In the genomic region with DNA sequence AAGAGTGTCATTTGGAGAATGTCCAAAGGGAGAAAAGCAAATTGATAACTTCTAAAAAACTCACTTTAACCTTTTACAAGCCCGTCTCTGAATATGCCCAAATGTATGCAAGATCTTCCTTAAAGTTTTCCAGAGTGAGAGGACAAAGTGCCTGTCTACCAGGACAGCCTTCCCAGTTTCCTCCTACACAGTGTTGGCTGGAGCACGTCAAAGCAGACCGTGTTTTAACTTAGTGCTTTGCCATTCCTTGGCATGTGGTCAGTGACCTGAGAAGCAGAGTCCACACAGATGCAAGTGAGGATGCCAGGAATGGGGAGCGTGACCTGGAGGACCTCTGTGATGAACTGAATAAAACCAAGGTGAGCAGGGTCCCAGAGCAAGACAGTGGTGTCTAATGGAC, we compare ENCODE assay signal across 12 cellular contexts.
DNase-seq lines count a peak whose midpoint lies in the region; ATAC-seq and TF ChIP-seq lines count a peak whose summit lies in the region.
"Had no signal": no experiment of that assay in that cellular context is flagged by ENCODE, and none has a peak within 500 bp of the region (broad histone marks: within the 10 kb centered on the region; RNA-seq: fewer than 3 reads in every experiment).

No MANE protein-coding gene starts in this region.

- no peaks in the 10 kb centered on the region for H3K27me3 Mint-ChIP-seq in chondrocyte (ENCODE audit: low read depth)
- no peaks in the 10 kb centered on the region for H3K27me3 Mint-ChIP-seq in activated CD8-positive, alpha-beta T cell treated with anti-CD3 and anti-CD28 coated beads, Interleukin-2, amount 10 ng/mL, durations not matched to agents 7 days and 5 days (ENCODE audit: low read depth)

- peaks cover 1% of the 10 kb centered on the region for H3K36me3 Mint-ChIP-seq in chondrocyte (ENCODE audit: low read depth)
- H3K36me3 Mint-ChIP-seq in activated CD8-positive, alpha-beta T cell treated with anti-CD3 and anti-CD28 coated beads, Interleukin-2, amount 10 ng/mL, durations not matched to agents 7 days and 5 days (ENCODE audit: low read depth), result no peaks in the 10 kb centered on the region
- H3K36me3 Mint-ChIP-seq: natural killer cell treated with Interleukin-12 subunit alpha and Interleukin-12 subunit beta and Interleukin-15 and Interleukin-18, amount 100 ng/mL, for 72 hours had no signal

- H3K4me3 Mint-ChIP-seq in chondrocyte (ENCODE audit: unreplicated experiment), result no peak overlapping the region
- H3K4me3 Mint-ChIP-seq in activated CD8-positive, alpha-beta T cell treated with anti-CD3 and anti-CD28 coated beads, Interleukin-2, amount 10 ng/mL, durations not matched to agents 7 days and 5 days, result no peak overlapping the region
- H3K4me3 Mint-ChIP-seq: natural killer cell treated with Interleukin-12 subunit alpha and Interleukin-12 subunit beta and Interleukin-15 and Interleukin-18, amount 100 ng/mL, for 72 hours had no signal

- intact Hi-C loops in lower lobe of right lung (cut with DNase I), result no loop called here
- intact Hi-C loops in spleen (cut with DNase I; ENCODE audit: low total_unique reads), result no loop called here

- peaks cover 45% of the 10 kb centered on the region for H3K4me1 Mint-ChIP-seq in chondrocyte (ENCODE audit: low read depth)
- no peaks in the 10 kb centered on the region for H3K4me1 Mint-ChIP-seq in activated CD8-positive, alpha-beta T cell treated with anti-CD3 and anti-CD28 coated beads, Interleukin-2, amount 10 ng/mL, durations not matched to agents 7 days and 5 days (ENCODE audit: low read depth)

- peak overlapping the region; percentile 93 for H3K27ac Mint-ChIP-seq in chondrocyte (ENCODE audit: unreplicated experiment)
- no peak overlapping the region for H3K27ac Mint-ChIP-seq in activated CD8-positive, alpha-beta T cell treated with anti-CD3 and anti-CD28 coated beads, Interleukin-2, amount 10 ng/mL, durations not matched to agents 7 days and 5 days
- H3K27ac Mint-ChIP-seq: natural killer cell treated with Interleukin-12 subunit alpha and Interleukin-12 subunit beta and Interleukin-15 and Interleukin-18, amount 100 ng/mL, for 72 hours had no signal

- H3K27ac ChIP-seq in RWPE2 (ENCODE audit: poor library complexity, severe bottlenecking) (peak overlapping the region; percentile 56), lower lobe of right lung (peak overlapping the region; percentile 38), spleen (peak overlapping the region; percentile 16 to 85 (median 80))
- H3K27ac ChIP-seq: brain microvascular endothelial cell had no signal

- H3K9me3 ChIP-seq in RWPE2 (ENCODE audit: severe bottlenecking) (no peaks in the 10 kb centered on the region), lower lobe of right lung (no peaks in the 10 kb centered on the region), spleen (no peaks in the 10 kb centered on the region)

- POLR2A ChIA-PET in activated CD8-positive, alpha-beta T cell treated with anti-CD3 and anti-CD28 coated beads, Interleukin-2, amount 10 ng/mL, durations not matched to agents 7 days and 5 days (lab: Charles Lee), result no interaction called here

- H3K27me3 ChIP-seq in RWPE2 (ENCODE audit: insufficient read depth, poor library complexity, severe bottlenecking), result no peaks in the 10 kb centered on the region
- H3K27me3 ChIP-seq in lower lobe of right lung (ENCODE audit: low read depth), result no peaks in the 10 kb centered on the region
- H3K27me3 ChIP-seq in spleen (replicated peaks in 1 of 7), result no peaks in the 10 kb centered on the region
- H3K27me3 ChIP-seq: brain microvascular endothelial cell had no signal

- DNase-seq in RWPE2 (ENCODE audit: low spot score) (no peak), chondrocyte (ENCODE audit: low spot score) (no peak), lower lobe of right lung (no peak), spleen (no peak), SIG-M5 treated with dmso at 0.1 percent for 504 hours (lab: John Stamatoyannopoulos, UW; ENCODE audit: unreplicated experiment) (no peak), DMS 273 (lab: John Stamatoyannopoulos, UW; ENCODE audit: unreplicated experiment) (no peak)
- DNase-seq in activated CD8-positive, alpha-beta T cell treated with anti-CD3 and anti-CD28 coated beads, Interleukin-2, amount 10 ng/mL, durations not matched to agents 7 days and 5 days, result no peak
- DNase-seq: NCI-H1694 treated with DMSO at 0.1 percent for 48 hours, SHP77 treated with DMSO at 0.1 percent for 48 hours had no signal

- no peaks in the 10 kb centered on the region for H3K36me3 ChIP-seq in RWPE2 (ENCODE audit: low read depth)
- H3K36me3 ChIP-seq in lower lobe of right lung, result no peaks in the 10 kb centered on the region
- H3K36me3 ChIP-seq in spleen, result no peaks in the 10 kb centered on the region
- H3K36me3 ChIP-seq: brain microvascular endothelial cell had no signal

- ATAC-seq in RWPE2 (ENCODE audit: low read depth) (no peak), lower lobe of right lung (no peak)
- no peak for ATAC-seq in activated CD8-positive, alpha-beta T cell treated with anti-CD3 and anti-CD28 coated beads, Interleukin-2, amount 10 ng/mL, durations not matched to agents 7 days and 5 days
- ATAC-seq: activated CD4-positive, CD25-positive, alpha-beta regulatory T cell treated with anti-CD3 and anti-CD28 coated beads, Interleukin-2, amount 50 U/mL, for 24 hours; natural killer cell treated with Interleukin-12 subunit alpha and Interleukin-12 subunit beta and Interleukin-15 and Interleukin-18, amount 100 ng/mL, for 72 hours had no signal

- TF ChIP-seq CTCF in RWPE2 (IDR thresholded peaks at IDR 0.05; ENCODE audit: poor library complexity, severe bottlenecking), result no peak
- TF ChIP-seq CTCF in chondrocyte (IDR thresholded peaks at IDR 0.05), result no peak
- no peak for TF ChIP-seq CTCF in lower lobe of right lung (IDR thresholded peaks at IDR 0.05)
- TF ChIP-seq CTCF in spleen (IDR thresholded peaks at IDR 0.05 in 8 of 11, conservative IDR thresholded peaks at IDR 0.05 in 3 of 11), result no peak

- H3K4me1 ChIP-seq in RWPE2 (ENCODE audit: insufficient read depth, poor library complexity, severe bottlenecking) (peaks cover 8% of the 10 kb centered on the region), lower lobe of right lung (peaks cover 45% of the 10 kb centered on the region), spleen (peaks cover 11 to 56% (median 37%) of the 10 kb centered on the region in 6 donors)

- TF ChIP-seq POLR2A in spleen (IDR thresholded peaks at IDR 0.05), result no peak

- 59 to 72% (median 63%) methylated on average over 4 of the region's 4 CpGs for WGBS in spleen, 5 donors

- no peaks in the 10 kb centered on the region for H3K9me3 Mint-ChIP-seq in chondrocyte (ENCODE audit: low read depth)
- H3K9me3 Mint-ChIP-seq in activated CD8-positive, alpha-beta T cell treated with anti-CD3 and anti-CD28 coated beads, Interleukin-2, amount 10 ng/mL, durations not matched to agents 7 days and 5 days (ENCODE audit: insufficient read depth), result no peaks in the 10 kb centered on the region
- H3K9me3 Mint-ChIP-seq: natural killer cell treated with Interleukin-12 subunit alpha and Interleukin-12 subunit beta and Interleukin-15 and Interleukin-18, amount 100 ng/mL, for 72 hours had no signal

- H3K4me3 ChIP-seq in RWPE2 (ENCODE audit: severe bottlenecking), result no peak overlapping the region
- H3K4me3 ChIP-seq in lower lobe of right lung, result no peak overlapping the region
- no peak overlapping the region for H3K4me3 ChIP-seq in spleen

- CTCF ChIA-PET in activated CD8-positive, alpha-beta T cell treated with anti-CD3 and anti-CD28 coated beads, Interleukin-2, amount 10 ng/mL, durations not matched to agents 7 days and 5 days (lab: Charles Lee), result no interaction called here
